ENCODE assay signal across 1 cellular context in genomic region chr1:244653439-244654283, GRCh38.
A peak's percentile ranks its signal among the peaks of the same experiment; 100 is the strongest.
TF ChIP-seq lines count a peak whose summit lies in the region.

No MANE protein-coding gene starts in this region.

TF ChIP-seq in HEK293, 187 proteins besides CTCF, POLR2A, EP300 and RAD21 (continued from another document):
- TF ChIP-seq ZNF398 (tag by site-specific recombination; IDR thresholded peaks at IDR 0.05) (no peak), ZNF248 (tag by site-specific recombination; IDR thresholded peaks at IDR 0.05) (no peak), ZNF792 (tag by site-specific recombination; IDR thresholded peaks at IDR 0.05) (peak; percentile 81; the same call in 1 of the 2 replicates), ZNF221 (tag by site-specific recombination; IDR thresholded peaks at IDR 0.05; ENCODE audit: borderline replicate concordance) (0 out of 2 replicates have a peak, but pooled peaks have one; percentile 2), ZBTB21 (tag by site-specific recombination; IDR thresholded peaks at IDR 0.05) (no peak), ZBTB8A (tag by site-specific recombination; IDR thresholded peaks at IDR 0.05) (no peak), PRDM1 (tag by site-specific recombination; IDR thresholded peaks at IDR 0.05) (peak; percentile 9; the same call in 1 of the 2 replicates), ZNF10 (tag by site-specific recombination; IDR thresholded peaks at IDR 0.05) (peak; percentile 51), ZNF621 (tag by site-specific recombination; IDR thresholded peaks at IDR 0.05) (no peak), MEIS1 (CRISPR knock-in tag; IDR thresholded peaks at IDR 0.05; ENCODE audit: borderline replicate concordance) (no peak), ZNF146 (tag by site-specific recombination; IDR thresholded peaks at IDR 0.05) (0 out of 2 replicates have a peak, but pooled peaks have one; percentile 2), ZNF132 (tag by site-specific recombination; IDR thresholded peaks at IDR 0.05; ENCODE audit: borderline replicate concordance) (no peak), ZNF629 (tag by site-specific recombination; IDR thresholded peaks at IDR 0.05) (peak; percentile 70), ZBTB49 (tag by site-specific recombination; IDR thresholded peaks at IDR 0.05; ENCODE audit: low read depth) (no peak), ZNF501 (tag by site-specific recombination; IDR thresholded peaks at IDR 0.05) (peak; percentile 67; the same call in 1 of the 2 replicates), ZNF580 (tag by site-specific recombination; IDR thresholded peaks at IDR 0.05) (no peak), ZBTB7A (tag by site-specific recombination; IDR thresholded peaks at IDR 0.05; ENCODE audit: low read depth) (0 out of 2 replicates have a peak, but pooled peaks have one; percentile 5), ZNF121 (tag by site-specific recombination; IDR thresholded peaks at IDR 0.05) (0 out of 2 replicates have a peak, but pooled peaks have one; percentile 13), ZNF335 (tag by site-specific recombination; conservative IDR thresholded peaks at IDR 0.05) (peak; percentile 97), KLF16 (tag by site-specific recombination; IDR thresholded peaks at IDR 0.05) (peak; percentile 8; the same call in 1 of the 2 replicates), ZNF324 (tag by site-specific recombination; IDR thresholded peaks at IDR 0.05) (0 out of 2 replicates have a peak, but pooled peaks have one; percentile 25), ZSCAN18 (tag by site-specific recombination; IDR thresholded peaks at IDR 0.05) (no peak), ZFP3 (tag by site-specific recombination; IDR thresholded peaks at IDR 0.05; ENCODE audit: low read depth) (peak; percentile 83), ZNF791 (tag by site-specific recombination; IDR thresholded peaks at IDR 0.05) (no peak), ZNF664 (tag by site-specific recombination; IDR thresholded peaks at IDR 0.05) (peak; percentile 96)
- TF ChIP-seq, protein P1, sequence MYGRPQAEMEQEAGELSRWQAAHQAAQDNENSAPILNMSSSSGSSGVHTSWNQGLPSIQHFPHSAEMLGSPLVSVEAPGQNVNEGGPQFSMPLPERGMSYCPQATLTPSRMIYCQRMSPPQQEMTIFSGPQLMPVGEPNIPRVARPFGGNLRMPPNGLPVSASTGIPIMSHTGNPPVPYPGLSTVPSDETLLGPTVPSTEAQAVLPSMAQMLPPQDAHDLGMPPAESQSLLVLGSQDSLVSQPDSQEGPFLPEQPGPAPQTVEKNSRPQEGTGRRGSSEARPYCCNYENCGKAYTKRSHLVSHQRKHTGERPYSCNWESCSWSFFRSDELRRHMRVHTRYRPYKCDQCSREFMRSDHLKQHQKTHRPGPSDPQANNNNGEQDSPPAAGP (tag by site-specific recombination; IDR thresholded peaks at IDR 0.05): 0 out of 2 replicates have a peak, but pooled peaks have one; percentile 7
- TF ChIP-seq, protein P2, sequence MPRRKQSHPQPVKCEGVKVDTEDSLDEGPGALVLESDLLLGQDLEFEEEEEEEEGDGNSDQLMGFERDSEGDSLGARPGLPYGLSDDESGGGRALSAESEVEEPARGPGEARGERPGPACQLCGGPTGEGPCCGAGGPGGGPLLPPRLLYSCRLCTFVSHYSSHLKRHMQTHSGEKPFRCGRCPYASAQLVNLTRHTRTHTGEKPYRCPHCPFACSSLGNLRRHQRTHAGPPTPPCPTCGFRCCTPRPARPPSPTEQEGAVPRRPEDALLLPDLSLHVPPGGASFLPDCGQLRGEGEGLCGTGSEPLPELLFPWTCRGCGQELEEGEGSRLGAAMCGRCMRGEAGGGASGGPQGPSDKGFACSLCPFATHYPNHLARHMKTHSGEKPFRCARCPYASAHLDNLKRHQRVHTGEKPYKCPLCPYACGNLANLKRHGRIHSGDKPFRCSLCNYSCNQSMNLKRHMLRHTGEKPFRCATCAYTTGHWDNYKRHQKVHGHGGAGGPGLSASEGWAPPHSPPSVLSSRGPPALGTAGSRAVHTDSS (tag by site-specific recombination; IDR thresholded peaks at IDR 0.05): no peak
- TF ChIP-seq, protein P3, sequence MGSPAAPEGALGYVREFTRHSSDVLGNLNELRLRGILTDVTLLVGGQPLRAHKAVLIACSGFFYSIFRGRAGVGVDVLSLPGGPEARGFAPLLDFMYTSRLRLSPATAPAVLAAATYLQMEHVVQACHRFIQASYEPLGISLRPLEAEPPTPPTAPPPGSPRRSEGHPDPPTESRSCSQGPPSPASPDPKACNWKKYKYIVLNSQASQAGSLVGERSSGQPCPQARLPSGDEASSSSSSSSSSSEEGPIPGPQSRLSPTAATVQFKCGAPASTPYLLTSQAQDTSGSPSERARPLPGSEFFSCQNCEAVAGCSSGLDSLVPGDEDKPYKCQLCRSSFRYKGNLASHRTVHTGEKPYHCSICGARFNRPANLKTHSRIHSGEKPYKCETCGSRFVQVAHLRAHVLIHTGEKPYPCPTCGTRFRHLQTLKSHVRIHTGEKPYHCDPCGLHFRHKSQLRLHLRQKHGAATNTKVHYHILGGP (tag by site-specific recombination; IDR thresholded peaks at IDR 0.05): no peak
- TF ChIP-seq, protein P4, sequence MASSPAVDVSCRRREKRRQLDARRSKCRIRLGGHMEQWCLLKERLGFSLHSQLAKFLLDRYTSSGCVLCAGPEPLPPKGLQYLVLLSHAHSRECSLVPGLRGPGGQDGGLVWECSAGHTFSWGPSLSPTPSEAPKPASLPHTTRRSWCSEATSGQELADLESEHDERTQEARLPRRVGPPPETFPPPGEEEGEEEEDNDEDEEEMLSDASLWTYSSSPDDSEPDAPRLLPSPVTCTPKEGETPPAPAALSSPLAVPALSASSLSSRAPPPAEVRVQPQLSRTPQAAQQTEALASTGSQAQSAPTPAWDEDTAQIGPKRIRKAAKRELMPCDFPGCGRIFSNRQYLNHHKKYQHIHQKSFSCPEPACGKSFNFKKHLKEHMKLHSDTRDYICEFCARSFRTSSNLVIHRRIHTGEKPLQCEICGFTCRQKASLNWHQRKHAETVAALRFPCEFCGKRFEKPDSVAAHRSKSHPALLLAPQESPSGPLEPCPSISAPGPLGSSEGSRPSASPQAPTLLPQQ (tag by site-specific recombination; IDR thresholded peaks at IDR 0.05): no peak
